8 cellular contexts compared by ENCODE assay signal in the genomic region with DNA sequence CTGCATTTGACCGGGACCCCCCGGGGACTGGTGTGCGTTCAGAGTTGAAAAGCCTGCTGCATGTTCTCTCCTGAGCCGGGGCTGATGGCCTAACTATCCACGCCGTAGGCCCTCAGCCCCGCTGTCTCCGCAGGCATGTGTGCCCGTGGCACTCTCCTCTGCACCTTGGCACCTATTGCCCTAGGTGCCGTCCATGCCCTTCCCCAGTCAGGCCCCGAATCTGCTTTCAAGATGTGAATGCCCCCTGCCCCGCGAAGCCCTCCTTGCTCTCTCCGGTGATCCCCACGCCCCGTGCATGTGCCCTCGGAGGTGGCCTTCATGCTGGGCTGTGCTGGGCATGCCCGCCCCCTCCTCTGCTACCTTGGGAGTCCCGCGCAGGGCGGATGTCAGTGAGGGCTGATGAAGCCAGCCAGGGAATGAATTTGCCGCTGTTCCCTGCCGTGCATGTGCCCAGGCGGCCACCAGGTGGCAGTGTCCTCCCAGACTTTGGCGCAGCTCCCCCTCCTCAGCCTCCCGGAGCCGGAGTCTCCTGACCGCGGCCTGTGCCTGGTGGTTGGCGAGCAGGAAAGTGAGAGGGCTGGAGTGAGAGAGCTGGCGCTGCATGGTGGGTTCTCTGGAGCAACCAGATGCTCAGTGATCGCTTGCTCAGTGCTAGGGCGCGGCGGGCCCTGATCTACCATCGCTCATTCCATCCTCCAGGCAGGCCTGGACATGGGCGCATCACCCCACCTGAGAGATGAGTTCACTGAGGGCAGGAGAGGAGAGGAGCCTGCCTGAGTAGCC.
A peak's percentile ranks its signal among the peaks of the same experiment; 100 is the strongest.
DNase-seq lines count a peak whose midpoint lies in the region; ATAC-seq and TF ChIP-seq lines count a peak whose summit lies in the region.

No MANE protein-coding gene starts in this region.

- no peaks in the 10 kb centered on the region for H3K79me2 ChIP-seq in SU-DHL-6 (ENCODE audit: insufficient read depth, low read length)

- ATAC-seq in HG02571 (IDR thresholded peaks at IDR 0.05; ENCODE audit: unreplicated experiment) (no peak), GM18861 (IDR thresholded peaks at IDR 0.05; ENCODE audit: unreplicated experiment) (no peak)

- H3K4me3 ChIP-seq in LNCaP clone FGC (ENCODE audit: low read depth, low read length), result no peak overlapping the region
- no peak overlapping the region for H3K4me3 ChIP-seq in SU-DHL-6 (ENCODE audit: insufficient read depth, low read length, poor library complexity, severe bottlenecking)

- no peak overlapping the region for H3K9ac ChIP-seq in SU-DHL-6 (ENCODE audit: low read length)

- H3F3A ChIP-seq in SU-DHL-6 (ENCODE audit: insufficient read depth), result no peaks in the 10 kb centered on the region

- H2AFZ ChIP-seq in SU-DHL-6 (ENCODE audit: low read depth, low read length, severe bottlenecking), result no peak overlapping the region

- no peaks in the 10 kb centered on the region for H3K9me2 ChIP-seq in SU-DHL-6 (replicated peaks; ENCODE audit: insufficient read depth, low read length)

- peak; percentile 97 for TF ChIP-seq CTCF in LNCaP clone FGC (IDR thresholded peaks at IDR 0.05; ENCODE audit: control insufficient read depth, extremely low read depth, insufficient read depth)
- TF ChIP-seq CTCF in SU-DHL-6 (IDR thresholded peaks at IDR 0.05; ENCODE audit: insufficient read depth, low read length, poor library complexity, severe bottlenecking), result peak; percentile 82

- intact Hi-C loops in cardiac septum (cut with DNase I), result loop anchor here (1.0 to 5.0 kb wide), 2 partner anchors 57 to 192 kb away; no protein-coding TSS in a partner anchor
- intact Hi-C loops in posterior vena cava (cut with DNase I), result loop anchor here in 1 of 2 donors (5.0 to 10.0 kb wide), 2 partner anchors 52 to 274 kb away; no protein-coding TSS in a partner anchor

- H3K27me3 ChIP-seq in SU-DHL-6 (ENCODE audit: low read length), result no peaks in the 10 kb centered on the region

- no peak overlapping the region for H3K4me2 ChIP-seq in SU-DHL-6 (ENCODE audit: low read depth, low read length, poor library complexity, severe bottlenecking)

- H3K36me3 ChIP-seq in SU-DHL-6 (ENCODE audit: low read length), result no peaks in the 10 kb centered on the region

- peak; percentile 38 for DNase-seq in DMS79 treated with DMSO at 0.1 percent for 48 hours (lab: John Stamatoyannopoulos, UW)
- DNase-seq in LNCaP clone FGC (ENCODE audit: low read depth), result peak; percentile 28
- peak; percentile 35 for DNase-seq in activated naive CD8-positive, alpha-beta T cell treated with anti-CD3 and anti-CD28 coated beads, Interleukin-2, amount 50 U/mL, for 16 hours (ENCODE audit: low read depth, low spot score)
- peak; percentile 89 for DNase-seq in cardiac septum (ENCODE audit: low spot score)
- DNase-seq in posterior vena cava (ENCODE audit: low spot score), result peak; percentile 91

- H3K9me3 ChIP-seq in SU-DHL-6 (ENCODE audit: insufficient read depth, low read length), result no peaks in the 10 kb centered on the region

- H4K20me1 ChIP-seq in SU-DHL-6 (ENCODE audit: low read depth, low read length), result peaks cover 4% of the 10 kb centered on the region; the same call in 1 of the 2 replicates

- H3K27ac ChIP-seq in SU-DHL-6 (ENCODE audit: low read depth, low read length), result no peak overlapping the region

Comparison
In these comparisons a context has a peak if more than half of its experiments do, and no peak if none do; other contexts are left out.
1. DNase-seq: peak in every context shown above with its lines; median percentile 91 in posterior vena cava; 89 in cardiac septum; 38 in DMS79 treated with DMSO at 0.1 percent for 48 hours; 35 in activated naive CD8-positive, alpha-beta T cell treated with anti-CD3 and anti-CD28 coated beads, Interleukin-2, amount 50 U/mL, for 16 hours; 28 in LNCaP clone FGC.